ENCODE assay signal across 19 cellular contexts in the genomic region with DNA sequence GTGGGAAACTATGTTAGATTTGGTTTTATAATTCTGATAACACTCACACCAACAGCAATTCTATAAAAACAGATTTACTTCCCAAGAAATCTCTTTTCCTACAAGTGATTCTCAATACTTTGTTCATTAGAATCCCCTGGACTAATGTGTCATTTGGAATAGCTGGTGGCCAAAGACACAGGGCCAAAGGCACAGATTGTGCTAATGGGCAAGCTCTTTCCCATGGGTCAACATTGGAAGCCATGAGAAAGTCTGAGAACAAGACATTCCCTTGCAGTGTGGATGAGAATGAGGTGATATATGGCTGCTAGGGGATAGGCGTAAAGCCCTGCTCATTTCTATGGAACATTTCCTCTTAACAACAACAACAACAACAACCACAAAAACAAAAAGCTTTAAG.
DNase-seq lines count a peak whose midpoint lies in the region; ATAC-seq and TF ChIP-seq lines count a peak whose summit lies in the region.
"Had no signal": no experiment of that assay in that cellular context is flagged by ENCODE, and none has a peak within 500 bp of the region (broad histone marks: within the 10 kb centered on the region; RNA-seq: fewer than 3 reads in every experiment).

No MANE protein-coding gene starts in this region.

- H3K9me2 ChIP-seq in GM23338 (ENCODE audit: insufficient read depth), result no peaks in the 10 kb centered on the region; the same call in 1 of the 2 replicates

- TF ChIP-seq EP300 in gastroesophageal sphincter (IDR thresholded peaks at IDR 0.05), result no peak

- no peak for TF ChIP-seq POLR2A in gastroesophageal sphincter (IDR thresholded peaks at IDR 0.05)

- H3K9me3 Mint-ChIP-seq in GM23338, result no peaks in the 10 kb centered on the region

- H2AFZ ChIP-seq in GM23338, result no peak overlapping the region

- intact Hi-C loops in Right ventricle myocardium inferior (cut with DNase I) (no loop called here), left ventricle myocardium inferior (cut with micrococcal nuclease) (no loop called here), left ventricle myocardium superior (cut with micrococcal nuclease) (no loop called here), heart right ventricle (cut with DNase I) (no loop called here)

- ATAC-seq in Right ventricle myocardium inferior (peak; percentile 72), left ventricle myocardium superior (peak; percentile 74), heart right ventricle (no peak), GM23338 (no peak), gastroesophageal sphincter (peak; percentile 58), HG03108 (IDR thresholded peaks at IDR 0.05; ENCODE audit: unreplicated experiment) (no peak)
- ATAC-seq: A549; CD8-positive, alpha-beta T cell had no signal

- no peaks in the 10 kb centered on the region for H3K36me3 ChIP-seq in left ventricle myocardium inferior
- H3K36me3 ChIP-seq in heart right ventricle, result peaks cover 0 to 7% (median 0%) of the 10 kb centered on the region in 9 donors
- H3K36me3 ChIP-seq in GM23338 (ENCODE audit: insufficient read depth), result no peaks in the 10 kb centered on the region
- H3K36me3 ChIP-seq in gastroesophageal sphincter, result no peaks in the 10 kb centered on the region
- H3K36me3 ChIP-seq: BLaER1 treated with 17β-estradiol and CSF1 and Interleukin-3, amounts not matched to agents 10 nM and 100 nM had no signal

- no peaks in the 10 kb centered on the region for H3K27me3 Mint-ChIP-seq in GM23338 (ENCODE audit: insufficient read depth, low read depth, poor library complexity)
- H3K27me3 Mint-ChIP-seq: CD4-positive, alpha-beta T cell had no signal

- no peaks in the 10 kb centered on the region for H3F3A ChIP-seq in GM23338 (replicated peaks; ENCODE audit: low read depth)

- H4K20me1 ChIP-seq in GM23338 (replicated peaks; ENCODE audit: insufficient read depth), result no peaks in the 10 kb centered on the region
- H4K20me1 ChIP-seq: BLaER1 treated with 17β-estradiol and CSF1 and Interleukin-3, amounts not matched to agents 10 nM and 100 nM had no signal

- H3K4me1 Mint-ChIP-seq in GM23338, result peaks cover 3% of the 10 kb centered on the region; the same call in 2 of the 3 replicates
- H3K4me1 Mint-ChIP-seq: B cell had no signal

- H3K27me3 ChIP-seq in left ventricle myocardium inferior (ENCODE audit: low read depth) (no peaks in the 10 kb centered on the region), heart right ventricle (no peaks in the 10 kb centered on the region), GM23338 (ENCODE audit: insufficient read depth) (no peaks in the 10 kb centered on the region), gastroesophageal sphincter (no peaks in the 10 kb centered on the region)
- H3K27me3 ChIP-seq: BLaER1 treated with 17β-estradiol and CSF1 and Interleukin-3, amounts not matched to agents 10 nM and 100 nM had no signal

- DNase-seq in Right ventricle myocardium inferior (ENCODE audit: missing footprints), result no peak
- DNase-seq in left ventricle myocardium inferior, result no peak
- DNase-seq in left ventricle myocardium superior, result no peak
- DNase-seq in heart right ventricle, result no peak
- no peak for DNase-seq in GM23338 (ENCODE audit: low spot score)
- DNase-seq in putamen (ENCODE audit: low spot score), result no peak
- DNase-seq: AML-193; Caco-2; Calu3; CD4-positive, alpha-beta T cell; CD8-positive, alpha-beta T cell; GF-D8 had no signal

- TF ChIP-seq CTCF in left ventricle myocardium inferior (IDR thresholded peaks at IDR 0.05; ENCODE audit: borderline replicate concordance) (no peak), heart right ventricle (IDR thresholded peaks at IDR 0.05) (no peak), GM23338 (conservative IDR thresholded peaks at IDR 0.05; ENCODE audit: low read depth in 2 of 2) (no peak), gastroesophageal sphincter (IDR thresholded peaks at IDR 0.05) (no peak)

- WGBS in heart right ventricle, 2 donors, result 96% methylated on average over 1 of the region's 1 CpG
- WGBS in gastroesophageal sphincter (ENCODE audit: low coverage in 1 of 2), 2 donors, result 82 to 100% methylated on average over 1 of the region's 1 CpG

- H3K4me3 Mint-ChIP-seq in GM23338, result no peak overlapping the region
- H3K4me3 Mint-ChIP-seq: B cell; CD4-positive, alpha-beta T cell; CD8-positive, alpha-beta T cell had no signal

- H3K27ac Mint-ChIP-seq in GM23338, result peak overlapping the region; percentile 60; the same call in 1 of the 2 replicates
- H3K27ac Mint-ChIP-seq: B cell; CD4-positive, alpha-beta T cell; CD8-positive, alpha-beta T cell had no signal

- H3K27ac ChIP-seq in left ventricle myocardium inferior (replicated peaks), result no peak overlapping the region
- H3K27ac ChIP-seq in heart right ventricle, result no peak overlapping the region
- H3K27ac ChIP-seq in GM23338 (ENCODE audit: low read depth), result no peak overlapping the region
- no peak overlapping the region for H3K27ac ChIP-seq in gastroesophageal sphincter
- H3K27ac ChIP-seq: 22Rv1; A549; BLaER1 treated with 17β-estradiol and CSF1 and Interleukin-3, amounts not matched to agents 10 nM and 100 nM; C4-2B had no signal

- H3K79me2 ChIP-seq in GM23338 (replicated peaks; ENCODE audit: insufficient read depth), result no peaks in the 10 kb centered on the region

- H3K4me1 ChIP-seq in left ventricle myocardium inferior (no peaks in the 10 kb centered on the region), heart right ventricle (no peaks in the 10 kb centered on the region), GM23338 (ENCODE audit: insufficient read depth) (no peaks in the 10 kb centered on the region), gastroesophageal sphincter (no peaks in the 10 kb centered on the region)
- H3K4me1 ChIP-seq: A549; BLaER1 treated with 17β-estradiol and CSF1 and Interleukin-3, amounts not matched to agents 10 nM and 100 nM; Caco-2 had no signal

- H3K36me3 Mint-ChIP-seq in GM23338 (ENCODE audit: low read depth), result no peaks in the 10 kb centered on the region
- H3K36me3 Mint-ChIP-seq: CD8-positive, alpha-beta T cell had no signal

- H3K4me3 ChIP-seq in left ventricle myocardium inferior, result no peak overlapping the region
- H3K4me3 ChIP-seq in heart right ventricle, result no peak overlapping the region
- no peak overlapping the region for H3K4me3 ChIP-seq in GM23338
- no peak overlapping the region for H3K4me3 ChIP-seq in gastroesophageal sphincter
- H3K4me3 ChIP-seq: A549; BLaER1 treated with 17β-estradiol and CSF1 and Interleukin-3, amounts not matched to agents 10 nM and 100 nM had no signal

- no peak overlapping the region for H3K4me2 ChIP-seq in GM23338
- H3K4me2 ChIP-seq: A549; BLaER1 treated with 17β-estradiol and CSF1 and Interleukin-3, amounts not matched to agents 10 nM and 100 nM had no signal

- H3K9me3 ChIP-seq in left ventricle myocardium inferior (replicated peaks) (peaks cover 17% of the 10 kb centered on the region), heart right ventricle (peaks cover 0 to 8% (median 0%) of the 10 kb centered on the region in 11 donors), gastroesophageal sphincter (no peaks in the 10 kb centered on the region)
- H3K9me3 ChIP-seq: A549, Caco-2 had no signal

TF ChIP-seq in GM23338, 12 proteins besides CTCF, POLR2A, EP300 and RAD21 (continues in another document):
- no peak for TF ChIP-seq ZNF331 (CRISPR knock-in tag; IDR thresholded peaks at IDR 0.05; ENCODE audit: low read depth)
- no peak for TF ChIP-seq CREB1 (CRISPR knock-in tag; IDR thresholded peaks at IDR 0.05; ENCODE audit: low read depth)
- no peak for TF ChIP-seq ZNF114 (CRISPR knock-in tag; IDR thresholded peaks at IDR 0.05)
- TF ChIP-seq JUNB (IDR thresholded peaks at IDR 0.05; ENCODE audit: unreplicated experiment), result no peak
- no peak for TF ChIP-seq STAT1 (IDR thresholded peaks at IDR 0.05; ENCODE audit: unreplicated experiment)

Comparison
In these comparisons a context has a peak if more than half of its experiments do, and no peak if none do; other contexts are left out.
1. ATAC-seq: peak in Right ventricle myocardium inferior (single experiment), left ventricle myocardium superior (single experiment) and gastroesophageal sphincter (single experiment); none in heart right ventricle (0 of 8), GM23338 (single experiment) and HG03108 (single experiment).